ENCODE assay signal across 10 cellular contexts in the genomic region with DNA sequence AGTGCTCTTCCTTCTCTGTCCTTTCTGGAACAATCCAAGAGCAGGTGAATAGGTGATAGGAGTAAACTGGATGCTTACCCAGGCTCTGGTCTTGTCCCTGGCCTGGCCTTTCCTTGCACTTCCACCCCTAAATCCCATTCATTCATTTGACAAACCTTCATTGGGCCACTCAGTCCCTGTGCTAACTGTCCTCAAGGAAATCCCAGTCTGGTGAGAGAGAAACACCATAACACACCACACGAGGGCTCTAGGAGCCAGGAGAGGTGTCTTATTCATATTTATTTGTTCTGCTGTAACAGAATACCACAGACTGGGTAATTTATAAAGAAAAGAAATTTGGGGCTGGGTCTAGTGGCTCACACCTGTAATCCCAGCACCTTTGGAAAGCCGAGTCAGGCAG.
DNase-seq lines count a peak whose midpoint lies in the region; TF ChIP-seq lines count a peak whose summit lies in the region.
"Had no signal": no experiment of that assay in that cellular context is flagged by ENCODE, and none has a peak within 500 bp of the region (broad histone marks: within the 10 kb centered on the region; RNA-seq: fewer than 3 reads in every experiment).

No MANE protein-coding gene starts in this region.

- no peak overlapping the region for H3K27ac ChIP-seq in effector memory CD4-positive, alpha-beta T cell (ENCODE audit: insufficient read depth, low read length, poor library complexity, severe bottlenecking)

- no peak overlapping the region for H3K4me3 ChIP-seq in retinal pigment epithelial cell (ENCODE audit: low read length)
- no peak overlapping the region for H3K4me3 ChIP-seq in effector memory CD4-positive, alpha-beta T cell (ENCODE audit: insufficient read depth, low read depth, low read length, poor library complexity, severe bottlenecking)
- H3K4me3 ChIP-seq: gastrocnemius medialis had no signal

- DNase-seq in NCI-H510A treated with DMSO at 0.1 percent for 48 hours (lab: John Stamatoyannopoulos, UW) (peak; percentile 9), NCI-H510A (lab: John Stamatoyannopoulos, UW) (no peak), NCI-H1436 treated with DMSO at 0.1 percent for 48 hours (lab: John Stamatoyannopoulos, UW) (peak; percentile 30), cerebellar cortex (ENCODE audit: low spot score) (peak; percentile 64), retinal pigment epithelial cell (ENCODE audit: low read depth) (no peak), NCI-H345 (lab: John Stamatoyannopoulos, UW) (no peak)
- no peak for DNase-seq in central memory CD4-positive, alpha-beta T cell
- DNase-seq in effector memory CD4-positive, alpha-beta T cell: no peak
- DNase-seq: gastrocnemius medialis; stimulated activated naive CD8-positive, alpha-beta T cell treated with anti-CD3 and anti-CD28 coated beads, Interleukin-15, Interleukin-2, amounts not matched to agents 100 U/mL and 50 U/mL, for 24 hours had no signal

- H3K27me3 ChIP-seq in effector memory CD4-positive, alpha-beta T cell (replicated peaks; ENCODE audit: control insufficient read depth, insufficient read depth, low read length, poor library complexity, severe bottlenecking): no peaks in the 10 kb centered on the region
- H3K27me3 ChIP-seq: gastrocnemius medialis had no signal

- TF ChIP-seq CTCF in retinal pigment epithelial cell (conservative IDR thresholded peaks at IDR 0.05; ENCODE audit: low read depth, low read length): peak; percentile 36

- H3K4me1 ChIP-seq in effector memory CD4-positive, alpha-beta T cell (ENCODE audit: control insufficient read depth, insufficient read depth, low read length, poor library complexity, severe bottlenecking): peaks cover 11% of the 10 kb centered on the region

- no peaks in the 10 kb centered on the region for H3K36me3 ChIP-seq in effector memory CD4-positive, alpha-beta T cell (ENCODE audit: control insufficient read depth, insufficient read depth, low read length)
- H3K36me3 ChIP-seq: gastrocnemius medialis had no signal

- no peaks in the 10 kb centered on the region for H3K9me3 ChIP-seq in effector memory CD4-positive, alpha-beta T cell (ENCODE audit: control insufficient read depth, low read length)
- H3K9me3 ChIP-seq: gastrocnemius medialis had no signal

Comparison
In these comparisons a context has a peak if more than half of its experiments do, and no peak if none do; other contexts are left out.
1. DNase-seq: peak in NCI-H510A treated with DMSO at 0.1 percent for 48 hours (single experiment), NCI-H1436 treated with DMSO at 0.1 percent for 48 hours (single experiment) and cerebellar cortex (single experiment); none in NCI-H510A (single experiment), retinal pigment epithelial cell (single experiment), NCI-H345 (single experiment), central memory CD4-positive, alpha-beta T cell (single experiment) and effector memory CD4-positive, alpha-beta T cell (0 of 3).